ENCODE assay signal across 16 cellular contexts in the genomic region with DNA sequence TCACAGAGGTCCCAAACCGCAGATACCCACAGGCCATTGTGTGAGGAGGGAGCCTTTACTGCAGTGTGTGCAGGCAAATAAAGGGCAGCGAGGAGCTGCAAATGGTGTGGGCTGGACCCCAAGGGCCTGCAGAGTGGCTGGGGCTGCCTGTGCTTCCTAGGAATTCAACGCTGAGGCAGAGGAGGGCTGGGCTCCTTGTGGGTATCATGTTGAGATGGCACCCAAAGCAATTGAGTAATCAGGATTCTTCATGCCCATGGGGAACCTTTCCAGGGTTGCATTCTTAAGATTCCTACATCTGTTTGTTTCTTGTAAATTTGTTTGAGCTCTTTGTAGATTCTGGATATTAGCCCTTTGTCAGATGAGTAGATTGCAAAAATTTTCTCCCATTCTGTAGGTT.
DNase-seq lines count a peak whose midpoint lies in the region; ATAC-seq and TF ChIP-seq lines count a peak whose summit lies in the region.
"Had no signal": no experiment of that assay in that cellular context is flagged by ENCODE, and none has a peak within 500 bp of the region (broad histone marks: within the 10 kb centered on the region; RNA-seq: fewer than 3 reads in every experiment).

No MANE protein-coding gene starts in this region.

- TF ChIP-seq POLR2A in uterus (IDR thresholded peaks at IDR 0.05) = no peak

- no peaks in the 10 kb centered on the region for H3K36me3 ChIP-seq in mesenchymal stem cell (ENCODE audit: control insufficient read depth in 1 of 2, insufficient read depth in 2 of 2, low read depth in 1 of 2, low read length in 2 of 2)
- no peaks in the 10 kb centered on the region for H3K36me3 ChIP-seq in uterus
- no peaks in the 10 kb centered on the region for H3K36me3 ChIP-seq in ascending aorta
- H3K36me3 ChIP-seq: BE2C had no signal

- peak overlapping the region; percentile 81 for H2AK5ac ChIP-seq in mesenchymal stem cell (ENCODE audit: low read length, severe bottlenecking)

- no peak overlapping the region for H3K23ac ChIP-seq in mesenchymal stem cell (ENCODE audit: low read length in 2 of 2)

- H3K4me1 ChIP-seq in mesenchymal stem cell (ENCODE audit: control insufficient read depth, insufficient read depth, low read depth, low read length) = peaks cover 7% of the 10 kb centered on the region
- H3K4me1 ChIP-seq in uterus = no peaks in the 10 kb centered on the region
- no peaks in the 10 kb centered on the region for H3K4me1 ChIP-seq in ascending aorta
- H3K4me1 ChIP-seq: BE2C had no signal

- H3K4me3 ChIP-seq in LNCaP clone FGC (ENCODE audit: low read depth, low read length) (no peak overlapping the region), mesenchymal stem cell (ENCODE audit: insufficient read depth in 1 of 2, low read depth in 1 of 2, low read length in 2 of 2) (no peak overlapping the region), uterus (no peak overlapping the region), ascending aorta (no peak overlapping the region)

- no peak overlapping the region for H4K91ac ChIP-seq in mesenchymal stem cell (ENCODE audit: low read length)

- peak overlapping the region; percentile 10 for H2BK5ac ChIP-seq in mesenchymal stem cell (ENCODE audit: low read depth, low read length, poor library complexity, severe bottlenecking)

- H2AFZ ChIP-seq in mesenchymal stem cell (ENCODE audit: low read depth, low read length) = no peak overlapping the region

- H3K18ac ChIP-seq in mesenchymal stem cell (ENCODE audit: low read depth in 1 of 2, low read length in 2 of 2) = peak overlapping the region in 1 of 2 experiments; percentile 48

- 94% methylated on average over 3 of the region's 3 CpGs for WGBS in mesenchymal stem cell

- intact Hi-C loops in uterus (cut with DNase I; ENCODE audit: low total_unique reads) = no loop called here
- intact Hi-C loops in ascending aorta (cut with DNase I) = no loop called here

- H2BK12ac ChIP-seq in mesenchymal stem cell (ENCODE audit: low read length in 2 of 2) = peak overlapping the region in 1 of 2 experiments; percentile 97

- no peak overlapping the region for H4K8ac ChIP-seq in mesenchymal stem cell (ENCODE audit: low read length)

- no peak overlapping the region for H3K4me2 ChIP-seq in mesenchymal stem cell (ENCODE audit: low read length, poor library complexity, severe bottlenecking)

- H2BK120ac ChIP-seq in mesenchymal stem cell (ENCODE audit: low read depth, low read length) = no peak overlapping the region

- no peaks in the 10 kb centered on the region for H3K27me3 ChIP-seq in mesenchymal stem cell (ENCODE audit: control insufficient read depth in 1 of 2, insufficient read depth in 1 of 2, low read length in 2 of 2)
- H3K27me3 ChIP-seq in uterus = no peaks in the 10 kb centered on the region
- H3K27me3 ChIP-seq in ascending aorta = no peaks in the 10 kb centered on the region
- H3K27me3 ChIP-seq: BE2C had no signal

- peak overlapping the region in 1 of 2 experiments; percentile 82 for H3K4ac ChIP-seq in mesenchymal stem cell (ENCODE audit: low read depth in 1 of 2, low read length in 2 of 2)

- H2BK15ac ChIP-seq in mesenchymal stem cell (ENCODE audit: low read depth, poor library complexity, severe bottlenecking) = no peak overlapping the region

- no peak for ATAC-seq in HG03442 (IDR thresholded peaks at IDR 0.05; ENCODE audit: unreplicated experiment)

- no peak overlapping the region for H3K9ac ChIP-seq in mesenchymal stem cell (ENCODE audit: low read length)

- H3K9me3 ChIP-seq in mesenchymal stem cell (ENCODE audit: control insufficient read depth, low read length) (no peaks in the 10 kb centered on the region), uterus (no peaks in the 10 kb centered on the region), ascending aorta (no peaks in the 10 kb centered on the region)
- H3K9me3 ChIP-seq: BE2C had no signal

- no peaks in the 10 kb centered on the region for H3K79me1 ChIP-seq in mesenchymal stem cell (replicated peaks; ENCODE audit: low read length, poor library complexity, severe bottlenecking)

- DNase-seq in AG09319 (ENCODE audit: extremely low read depth, low read depth) (peak; percentile 44), LNCaP clone FGC (ENCODE audit: low read depth) (peak; percentile 62), dedifferentiated amniotic fluid mesenchymal stem cell (ENCODE audit: extremely low spot score) (peak; percentile 59), mesenchymal stem cell (no peak), uterus (no peak), NCI-H2196 (lab: John Stamatoyannopoulos, UW; ENCODE audit: unreplicated experiment) (no peak), ascending aorta (ENCODE audit: low spot score in 2 of 2) (no peak)
- DNase-seq: activated CD4-positive, alpha-beta T cell treated with anti-CD3 and anti-CD28 coated beads, Interleukin-2, amount 50 U/mL, for 1 hour; BE2C; DMS53; HCEC 1CT; hippocampal formation; NCI-H345; posterior cingulate gyrus had no signal

- peak overlapping the region in 1 of 2 experiments; percentile 65 for H3K14ac ChIP-seq in mesenchymal stem cell (ENCODE audit: low read length in 2 of 2)

- TF ChIP-seq CTCF in AG09319 (IDR thresholded peaks at IDR 0.05; ENCODE audit: low read depth, low read length) (no peak), LNCaP clone FGC (IDR thresholded peaks at IDR 0.05; ENCODE audit: control insufficient read depth, extremely low read depth, insufficient read depth) (no peak), uterus (IDR thresholded peaks at IDR 0.05) (no peak), ascending aorta (IDR thresholded peaks at IDR 0.05) (no peak)

- H3K27ac ChIP-seq in mesenchymal stem cell (ENCODE audit: low read length, poor library complexity, severe bottlenecking) (peak overlapping the region; percentile 31), uterus (no peak overlapping the region), ascending aorta (no peak overlapping the region)
- H3K27ac ChIP-seq: HL-60 had no signal

Comparison
In these comparisons a context has a peak if more than half of its experiments do, and no peak if none do; other contexts are left out.
1. DNase-seq: peak in AG09319 (single experiment), LNCaP clone FGC (single experiment) and dedifferentiated amniotic fluid mesenchymal stem cell (single experiment); none in mesenchymal stem cell (single experiment), uterus (0 of 2), NCI-H2196 (single experiment) and ascending aorta (0 of 2).